In the genomic region with DNA sequence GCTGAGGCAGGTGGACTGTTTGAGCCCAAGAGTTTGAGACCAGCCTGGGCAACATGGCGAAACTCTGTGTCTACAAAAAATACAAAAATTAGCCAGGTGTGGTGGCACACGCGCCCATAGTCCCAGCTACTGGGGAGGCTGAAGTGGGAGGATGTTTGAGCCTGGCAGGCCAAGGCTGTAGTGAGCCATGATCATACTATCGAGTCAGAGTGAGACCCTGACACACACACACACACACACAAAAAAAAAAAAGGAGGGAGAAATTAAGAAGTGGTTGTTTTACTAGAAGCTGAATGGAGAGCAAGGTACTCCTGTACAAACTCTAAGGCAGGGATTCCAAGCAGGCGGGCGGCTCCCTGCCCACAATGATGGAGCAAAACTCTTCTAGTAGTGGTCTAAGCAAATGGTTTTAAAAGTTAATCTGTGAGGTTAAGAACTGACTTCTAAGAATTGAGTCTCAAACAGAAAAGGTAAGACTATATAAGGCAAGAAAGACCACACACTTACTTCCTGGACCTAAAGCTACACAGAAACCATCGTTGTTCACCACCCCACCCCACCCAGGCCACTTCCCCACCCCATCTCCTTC, we compare ENCODE assay signal across 8 cellular contexts. TPM values are rescaled to one million over a fixed set of nuclear protein-coding genes. Genes with fewer than 3 reads are reported as not detected.
A peak's percentile ranks its signal among the peaks of the same experiment; 100 is the strongest.
DNase-seq lines count a peak whose midpoint lies in the region; ATAC-seq and TF ChIP-seq lines count a peak whose summit lies in the region.

No MANE protein-coding gene starts in this region.

- DNase-seq in activated naive CD4-positive, alpha-beta T cell treated with anti-CD3 and anti-CD28 coated beads, Interleukin-2, amount 50 U/mL, for 72 hours (ENCODE audit: low spot score in 2 of 2): peak; percentile 60 to 66
- peak; percentile 39 to 60 for DNase-seq in stimulated activated CD8-positive, alpha-beta memory T cell treated with anti-CD3 and anti-CD28 coated beads, Interleukin-7, amount 100 ng/mL, for 48 hours (ENCODE audit: extremely low read depth in 1 of 2, low read depth in 1 of 2)
- DNase-seq in body of pancreas (no peak), Right ventricle myocardium inferior (ENCODE audit: missing footprints) (no peak), putamen (ENCODE audit: low spot score) (no peak)

- H3K36me3 ChIP-seq in body of pancreas (replicated peaks in 1 of 2; ENCODE audit: insufficient read depth in 1 of 2, low read depth in 2 of 2): no peaks in the 10 kb centered on the region

- TF ChIP-seq CTCF in body of pancreas (IDR thresholded peaks at IDR 0.05): no peak

- TF ChIP-seq POLR2A in body of pancreas (IDR thresholded peaks at IDR 0.05): no peak

- no peaks in the 10 kb centered on the region for H3K9me3 ChIP-seq in body of pancreas

- peaks cover 41% of the 10 kb centered on the region for H3K4me1 ChIP-seq in body of pancreas

- 78 to 86% methylated on average over 7 of the region's 7 CpGs for WGBS in body of pancreas, 2 donors

- H3K36me3 Mint-ChIP-seq in activated naive CD4-positive, alpha-beta T cell treated with anti-CD3 and anti-CD28 coated beads, Interleukin-2, amount 50 U/mL, for 72 hours: peaks cover 18 to 23% of the 10 kb centered on the region in 2 donors

- H3K27me3 ChIP-seq in body of pancreas: no peaks in the 10 kb centered on the region

- H3K9me3 Mint-ChIP-seq in activated naive CD4-positive, alpha-beta T cell treated with anti-CD3 and anti-CD28 coated beads, Interleukin-2, amount 50 U/mL, for 72 hours: no peaks in the 10 kb centered on the region

- H3K4me3 ChIP-seq in body of pancreas: no peak overlapping the region

- intact Hi-C loops in body of pancreas (cut with DNase I): no loop called here
- intact Hi-C loops in Right ventricle myocardium inferior (cut with DNase I): no loop called here

- H3K27ac ChIP-seq in body of pancreas: peak overlapping the region in 2 of 4 donors; percentile 13 to 62

- peak overlapping the region; percentile 88 to 96 for H3K27ac Mint-ChIP-seq in activated naive CD4-positive, alpha-beta T cell treated with anti-CD3 and anti-CD28 coated beads, Interleukin-2, amount 50 U/mL, for 72 hours

- peak; percentile 30 for ATAC-seq in GM19043 (IDR thresholded peaks at IDR 0.05; ENCODE audit: low read depth, unreplicated experiment)
- ATAC-seq in HG03460 (IDR thresholded peaks at IDR 0.05; ENCODE audit: unreplicated experiment): peak; percentile 26
- ATAC-seq in activated naive CD4-positive, alpha-beta T cell treated with anti-CD3 and anti-CD28 coated beads, Interleukin-2, amount 50 U/mL, for 72 hours: peak; percentile 44 to 46
- ATAC-seq in body of pancreas: no peak
- ATAC-seq in HG02571 (IDR thresholded peaks at IDR 0.05; ENCODE audit: unreplicated experiment): no peak
- no peak for ATAC-seq in Right ventricle myocardium inferior

RNA-seq across cellular contexts. Expression of gene ANKRD44, which starts 2.6 kb away (rescaled TPM):
- 100 to 1,000 TPM; 103 to 130 TPM for total RNA-seq in activated naive CD4-positive, alpha-beta T cell treated with anti-CD3 and anti-CD28 coated beads, Interleukin-2, amount 50 U/mL, for 72 hours
- total RNA-seq in body of pancreas: 10 to 100 TPM; 12.2 TPM
- total RNA-seq in Right ventricle myocardium inferior: 10.5 TPM

Comparison
In these comparisons a context has a peak if more than half of its experiments do, and no peak if none do; other contexts are left out.
1. ATAC-seq: peak in GM19043 (single experiment), HG03460 (single experiment) and activated naive CD4-positive, alpha-beta T cell treated with anti-CD3 and anti-CD28 coated beads, Interleukin-2, amount 50 U/mL, for 72 hours (2 of 2); none in body of pancreas (single experiment), HG02571 (single experiment) and Right ventricle myocardium inferior (single experiment).
2. DNase-seq: peak in activated naive CD4-positive, alpha-beta T cell treated with anti-CD3 and anti-CD28 coated beads, Interleukin-2, amount 50 U/mL, for 72 hours (2 of 2) and stimulated activated CD8-positive, alpha-beta memory T cell treated with anti-CD3 and anti-CD28 coated beads, Interleukin-7, amount 100 ng/mL, for 48 hours (2 of 2); none in body of pancreas (0 of 4), Right ventricle myocardium inferior (single experiment) and putamen (single experiment).